In the genomic region with DNA sequence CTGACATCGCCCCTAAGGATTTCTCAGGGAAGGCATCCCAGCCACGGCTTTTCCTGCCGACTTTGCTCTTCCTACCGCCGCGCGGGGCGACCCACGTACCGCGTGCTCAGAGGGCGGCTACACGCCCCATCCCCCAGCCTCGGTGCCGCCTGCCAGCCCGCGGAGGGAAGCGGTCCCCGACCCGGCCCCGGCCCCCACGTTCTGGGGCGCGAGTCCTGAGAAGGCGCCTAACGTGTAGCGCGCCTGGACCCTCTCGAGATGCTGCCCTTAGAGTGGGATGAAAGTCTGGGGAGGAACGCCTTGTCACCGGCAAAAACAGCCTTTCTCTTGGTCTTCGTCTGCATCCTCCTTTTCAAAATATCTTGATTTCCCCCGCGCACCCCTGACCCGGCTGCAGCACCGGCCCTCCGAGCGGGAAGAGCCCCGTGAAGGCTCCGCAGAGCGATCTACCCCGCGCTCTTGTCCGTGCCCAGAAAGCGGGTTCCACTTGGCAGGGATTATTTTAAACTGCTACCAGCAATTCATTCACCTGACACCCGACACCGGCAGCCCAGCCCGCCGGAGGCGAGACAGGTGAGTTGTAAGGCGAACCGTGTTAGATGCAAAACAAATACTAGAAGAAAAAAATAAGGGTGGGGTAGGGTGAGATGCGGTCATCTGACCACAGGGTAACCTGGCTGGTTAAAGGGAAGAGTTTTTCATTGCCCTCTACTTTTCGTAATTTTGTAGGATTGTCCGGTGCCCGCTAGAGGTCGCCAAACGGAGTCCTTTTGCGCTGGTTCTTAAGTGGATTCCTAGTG, we compare ENCODE assay signal across 8 cellular contexts. TPM values are rescaled to one million over a fixed set of nuclear protein-coding genes. Genes with fewer than 3 reads are reported as not detected.
DNase-seq lines count a peak whose midpoint lies in the region; ATAC-seq and TF ChIP-seq lines count a peak whose summit lies in the region.

No MANE protein-coding gene starts in this region.

- H3K36me3 Mint-ChIP-seq in activated CD4-positive, alpha-beta T cell treated with anti-CD3 and anti-CD28 coated beads for 36 hours (ENCODE audit: low read depth): no peaks in the 10 kb centered on the region
- no peaks in the 10 kb centered on the region for H3K36me3 Mint-ChIP-seq in dendritic cell treated with granulocyte-macrophage colony-stimulating factor and Interleukin-4, amounts not matched to agents 40 ng/mL and 50 ng/mL, for 4 days (ENCODE audit: low read depth)

- H3K4me3 ChIP-seq in AG09309 (ENCODE audit: control insufficient read depth, low read depth, low read length): peak overlapping the region; percentile 43
- peak overlapping the region; percentile 43 to 58 for H3K4me3 ChIP-seq in left lung

- peak overlapping the region; percentile 81 for H3K27ac Mint-ChIP-seq in activated CD4-positive, alpha-beta T cell treated with anti-CD3 and anti-CD28 coated beads for 36 hours
- H3K27ac Mint-ChIP-seq in dendritic cell treated with granulocyte-macrophage colony-stimulating factor and Interleukin-4, amounts not matched to agents 40 ng/mL and 50 ng/mL, for 4 days: no peak overlapping the region

- peak; percentile 83 for TF ChIP-seq CTCF in AG09309 (IDR thresholded peaks at IDR 0.05; ENCODE audit: control insufficient read depth, insufficient read depth, low read depth, low read length, missing control alignments)
- TF ChIP-seq CTCF in left lung (IDR thresholded peaks at IDR 0.05): peak; percentile 76 to 83

- intact Hi-C loops in activated CD4-positive, alpha-beta T cell treated with anti-CD3 and anti-CD28 coated beads for 36 hours (cut with DNase I, micrococcal nuclease): loop anchor here (1.0 to 10.0 kb wide), 11 partner anchors 74 to 730 kb away; a partner anchor contains a TSS
- intact Hi-C loops in dendritic cell treated with granulocyte-macrophage colony-stimulating factor and Interleukin-4, amounts not matched to agents 40 ng/mL and 50 ng/mL, for 4 days (cut with micrococcal nuclease): loop anchor here (5.0 kb wide), 1 partner anchor 168 kb away; no protein-coding TSS in a partner anchor
- intact Hi-C loops in left lung (cut with DNase I): loop anchor here in 1 of 2 donors (5.0 kb wide), 1 partner anchor 168 kb away; no protein-coding TSS in a partner anchor

- H3K27me3 ChIP-seq in left lung: peaks cover 24 to 74% of the 10 kb centered on the region in 2 donors

- peak overlapping the region; percentile 80 for H3K4me3 Mint-ChIP-seq in activated CD4-positive, alpha-beta T cell treated with anti-CD3 and anti-CD28 coated beads for 36 hours
- H3K4me3 Mint-ChIP-seq in dendritic cell treated with granulocyte-macrophage colony-stimulating factor and Interleukin-4, amounts not matched to agents 40 ng/mL and 50 ng/mL, for 4 days: peak overlapping the region; percentile 78

- peaks cover 0 to 22% of the 10 kb centered on the region in 2 donors for H3K4me1 ChIP-seq in left lung

- peaks cover 17% of the 10 kb centered on the region for H3K4me1 Mint-ChIP-seq in activated CD4-positive, alpha-beta T cell treated with anti-CD3 and anti-CD28 coated beads for 36 hours
- peaks cover 10% of the 10 kb centered on the region for H3K4me1 Mint-ChIP-seq in dendritic cell treated with granulocyte-macrophage colony-stimulating factor and Interleukin-4, amounts not matched to agents 40 ng/mL and 50 ng/mL, for 4 days (ENCODE audit: low read depth)

- H3K27me3 Mint-ChIP-seq in activated CD4-positive, alpha-beta T cell treated with anti-CD3 and anti-CD28 coated beads for 36 hours: peaks cover 8% of the 10 kb centered on the region
- peaks cover 64% of the 10 kb centered on the region for H3K27me3 Mint-ChIP-seq in dendritic cell treated with granulocyte-macrophage colony-stimulating factor and Interleukin-4, amounts not matched to agents 40 ng/mL and 50 ng/mL, for 4 days

- H3K27ac ChIP-seq in left lung: peak overlapping the region; percentile 51 to 55

- CTCF ChIA-PET in activated CD4-positive, alpha-beta T cell treated with anti-CD3 and anti-CD28 coated beads for 36 hours (lab: Charles Lee): interaction anchor here (0.6 to 5.5 kb wide), 12 partner anchors 8 to 599 kb away, joined by 3 to 50 read pairs (median 3); no protein-coding TSS in a partner anchor

- H3K9me3 ChIP-seq in left lung: no peaks in the 10 kb centered on the region

- ATAC-seq in GM18873 (IDR thresholded peaks at IDR 0.05; ENCODE audit: low FRiP score, unreplicated experiment) (peak; percentile 73), HG03439 (IDR thresholded peaks at IDR 0.05; ENCODE audit: unreplicated experiment) (peak; percentile 79), left lung (peak; percentile 85)
- ATAC-seq in activated CD4-positive, alpha-beta T cell treated with anti-CD3 and anti-CD28 coated beads for 36 hours: peak; percentile 59

- DNase-seq in AG09309 (ENCODE audit: low read depth) (peak; percentile 25), NCI-H446 treated with DMSO at 0.1 percent for 48 hours (lab: John Stamatoyannopoulos, UW) (peak; percentile 76), left lung (peak; percentile 71 to 86)
- DNase-seq in activated CD4-positive, alpha-beta T cell treated with anti-CD3 and anti-CD28 coated beads for 36 hours: peak; percentile 89
- DNase-seq in stimulated activated CD4-positive, alpha-beta T cell treated with anti-CD3 and anti-CD28 coated beads, Interleukin-2, amount 100 ng/mL, for 48 hours: peak; percentile 72 to 73

- H3K9me3 Mint-ChIP-seq in activated CD4-positive, alpha-beta T cell treated with anti-CD3 and anti-CD28 coated beads for 36 hours (ENCODE audit: low read depth): no peaks in the 10 kb centered on the region
- H3K9me3 Mint-ChIP-seq in dendritic cell treated with granulocyte-macrophage colony-stimulating factor and Interleukin-4, amounts not matched to agents 40 ng/mL and 50 ng/mL, for 4 days: no peaks in the 10 kb centered on the region

- POLR2A ChIA-PET in activated CD4-positive, alpha-beta T cell treated with anti-CD3 and anti-CD28 coated beads for 36 hours (lab: Charles Lee): no interaction called here

- H3K36me3 ChIP-seq in left lung: no peaks in the 10 kb centered on the region

RNA-seq across cellular contexts. Expression of a gene that starts 0.9 kb away (rescaled TPM):
- total RNA-seq in activated CD4-positive, alpha-beta T cell treated with anti-CD3 and anti-CD28 coated beads for 36 hours: under 1 TPM; 0.30 to 0.35 TPM
- 1 to 10 TPM in 1 of 2 donors, under 1 TPM in 1; 0.70 to 1.3 TPM for total RNA-seq in left lung

Comparison
In these comparisons a context has a peak if more than half of its experiments do, and no peak if none do; other contexts are left out.
1. Peak in every context shown above with its lines: DNase-seq, ATAC-seq, H3K4me3 ChIP-seq and H3K27ac ChIP-seq.
2. DNase-seq: peak in every context shown above with its lines; median percentile 89 in activated CD4-positive, alpha-beta T cell treated with anti-CD3 and anti-CD28 coated beads for 36 hours; 78 in left lung; 76 in NCI-H446 treated with DMSO at 0.1 percent for 48 hours; 72 in stimulated activated CD4-positive, alpha-beta T cell treated with anti-CD3 and anti-CD28 coated beads, Interleukin-2, amount 100 ng/mL, for 48 hours; 25 in AG09309.